ENCODE assay signal across 22 cellular contexts in the genomic region with DNA sequence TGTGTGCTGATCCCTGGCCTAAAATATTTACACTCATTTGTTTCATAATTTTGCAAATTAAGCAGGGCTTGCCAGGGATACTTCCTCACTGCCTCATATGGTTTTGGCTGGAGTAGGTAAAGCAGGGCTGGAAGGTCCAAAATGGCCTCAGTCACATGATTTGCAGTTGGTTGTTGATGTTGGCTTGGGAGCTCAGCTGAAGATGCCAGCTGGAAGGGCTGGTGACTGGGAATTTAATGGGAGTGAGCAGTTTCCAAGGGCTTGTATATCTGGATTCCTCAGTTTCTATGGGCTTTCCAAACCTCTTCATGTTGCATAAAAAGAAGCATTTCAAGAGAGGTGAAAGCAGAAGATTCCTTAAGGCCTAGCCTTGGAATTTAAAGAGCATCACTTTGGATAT.
DNase-seq lines count a peak whose midpoint lies in the region; ATAC-seq, FAIRE-seq and TF ChIP-seq lines count a peak whose summit lies in the region.
"Had no signal": no experiment of that assay in that cellular context is flagged by ENCODE, and none has a peak within 500 bp of the region (broad histone marks: within the 10 kb centered on the region; RNA-seq: fewer than 3 reads in every experiment).

No MANE protein-coding gene starts in this region.

- FAIRE-seq in K562 (lab: Jason Lieb, UNC), result no peak
- FAIRE-seq: HTR-8/SVneo had no signal

- H3K9me3 ChIP-seq in K562 (replicated peaks; ENCODE audit: control insufficient read depth, insufficient read depth, low read depth, low read length), result no peaks in the 10 kb centered on the region; the same call in 1 of the 2 replicates
- no peaks in the 10 kb centered on the region for H3K9me3 ChIP-seq in testis
- H3K9me3 ChIP-seq: HAP-1 had no signal

- no peak for TF ChIP-seq RAD21 in K562 (CRISPR knock-in tag; conservative IDR thresholded peaks at IDR 0.05 in 1 of 2, IDR thresholded peaks at IDR 0.05 in 1 of 2)

- TF ChIP-seq CTCF in K562 (IDR thresholded peaks at IDR 0.05 in 2 of 3, conservative IDR thresholded peaks at IDR 0.05 in 1 of 3; ENCODE audit: insufficient read depth in 2 of 3, low read depth in 1 of 3, low read length in 3 of 3) (no peak), testis (IDR thresholded peaks at IDR 0.05) (no peak)

- DNase-seq in SHP77 (lab: John Stamatoyannopoulos, UW) (peak; percentile 11 to 13), SHP77 treated with DMSO at 0.1 percent for 48 hours (lab: John Stamatoyannopoulos, UW) (no peak), NCI-H446 (lab: John Stamatoyannopoulos, UW) (peak; percentile 81 to 93), K562 (ENCODE audit: extremely low read depth in 1 of 4, low spot score in 3 of 4) (no peak), testis (peak; percentile 15), COLO668 (lab: John Stamatoyannopoulos, UW; ENCODE audit: unreplicated experiment) (no peak)
- DNase-seq in activated CD4-positive, alpha-beta T cell treated with anti-CD3 and anti-CD28 coated beads, Interleukin-2, amount 10 ng/mL, durations not matched to agents 7 days and 5 days, result no peak
- DNase-seq: CD8-positive, alpha-beta T cell; DND-41; IMR-90; Kasumi-1; NCI-H1092 treated with DMSO at 0.1 percent for 48 hours; NCI-H146; NCI-H2227 treated with DMSO at 0.1 percent for 48 hours; NCI-H524 treated with DMSO at 0.1 percent for 48 hours; SIG-M5; T-cell had no signal

- H3K27me3 Mint-ChIP-seq in activated CD4-positive, alpha-beta T cell treated with anti-CD3 and anti-CD28 coated beads, Interleukin-2, amount 10 ng/mL, durations not matched to agents 7 days and 5 days, result no peaks in the 10 kb centered on the region
- H3K27me3 Mint-ChIP-seq: T-cell had no signal

- no peak overlapping the region for H3K27ac ChIP-seq in K562 (ENCODE audit: extremely low read depth, low read depth, low read length)
- H3K27ac ChIP-seq in testis, result no peak overlapping the region
- H3K27ac ChIP-seq: BLaER1 treated with 17β-estradiol and CSF1 and Interleukin-3, amounts not matched to agents 10 nM and 100 nM had no signal

- H4K20me1 ChIP-seq in K562 (replicated peaks; ENCODE audit: control insufficient read depth, insufficient read depth, low read length), result no peaks in the 10 kb centered on the region
- H4K20me1 ChIP-seq: BLaER1 treated with 17β-estradiol and CSF1 and Interleukin-3, amounts not matched to agents 10 nM and 100 nM had no signal

- H3K9me3 Mint-ChIP-seq in activated CD4-positive, alpha-beta T cell treated with anti-CD3 and anti-CD28 coated beads, Interleukin-2, amount 10 ng/mL, durations not matched to agents 7 days and 5 days, result peaks cover 8% of the 10 kb centered on the region

- ATAC-seq in K562 (no peak), GM18498 (IDR thresholded peaks at IDR 0.05; ENCODE audit: unreplicated experiment) (no peak)
- ATAC-seq: CD8-positive, alpha-beta T cell; SK-N-SH treated with all-trans-retinoic acid at 6 μM for 48 hours; T-cell had no signal

- no peak overlapping the region for H2AFZ ChIP-seq in K562 (ENCODE audit: low read depth, low read length)

- intact Hi-C loops in K562 (cut with micrococcal nuclease) (no loop called here), testis (cut with DNase I; ENCODE audit: low total_unique reads) (no loop called here)

- H3K9ac ChIP-seq in K562 (ENCODE audit: insufficient read depth in 1 of 2, low read depth in 2 of 2, low read length in 2 of 2), result no peak overlapping the region
- H3K9ac ChIP-seq: BLaER1 treated with 17β-estradiol and CSF1 and Interleukin-3, amounts not matched to agents 10 nM and 100 nM had no signal

- no peaks in the 10 kb centered on the region for H3K4me1 ChIP-seq in K562 (replicated peaks in 1 of 2; ENCODE audit: control insufficient read depth in 2 of 2, insufficient read depth in 2 of 2, low read length in 2 of 2)
- H3K4me1 ChIP-seq in testis, result no peaks in the 10 kb centered on the region
- H3K4me1 ChIP-seq: BLaER1 treated with 17β-estradiol and CSF1 and Interleukin-3, amounts not matched to agents 10 nM and 100 nM; HAP-1 had no signal

- H3K27me3 ChIP-seq in K562 (ENCODE audit: control insufficient read depth in 2 of 2, insufficient read depth in 2 of 2, low read length in 2 of 2) (no peaks in the 10 kb centered on the region), testis (no peaks in the 10 kb centered on the region)
- H3K27me3 ChIP-seq: BLaER1 treated with 17β-estradiol and CSF1 and Interleukin-3, amounts not matched to agents 10 nM and 100 nM had no signal

- H3K27ac Mint-ChIP-seq in activated CD4-positive, alpha-beta T cell treated with anti-CD3 and anti-CD28 coated beads, Interleukin-2, amount 10 ng/mL, durations not matched to agents 7 days and 5 days, result no peak overlapping the region
- H3K27ac Mint-ChIP-seq: CD8-positive, alpha-beta T cell; T-cell had no signal

- H3K4me3 ChIP-seq in K562 (no peak overlapping the region), testis (no peak overlapping the region)
- H3K4me3 ChIP-seq: BLaER1 treated with 17β-estradiol and CSF1 and Interleukin-3, amounts not matched to agents 10 nM and 100 nM; HAP-1 had no signal

- H3K36me3 Mint-ChIP-seq in activated CD4-positive, alpha-beta T cell treated with anti-CD3 and anti-CD28 coated beads, Interleukin-2, amount 10 ng/mL, durations not matched to agents 7 days and 5 days (ENCODE audit: low read depth), result no peaks in the 10 kb centered on the region
- H3K36me3 Mint-ChIP-seq: CD8-positive, alpha-beta T cell; T-cell had no signal

- in situ Hi-C loops in K562 (cut with MboI), result no loop called here

- no peak overlapping the region for H3K4me3 Mint-ChIP-seq in activated CD4-positive, alpha-beta T cell treated with anti-CD3 and anti-CD28 coated beads, Interleukin-2, amount 10 ng/mL, durations not matched to agents 7 days and 5 days
- H3K4me3 Mint-ChIP-seq: CD8-positive, alpha-beta T cell; T-cell had no signal

- H3K9me1 ChIP-seq in K562 (ENCODE audit: control insufficient read depth, insufficient read depth, low read length), result no peaks in the 10 kb centered on the region

- H3K4me1 Mint-ChIP-seq in activated CD4-positive, alpha-beta T cell treated with anti-CD3 and anti-CD28 coated beads, Interleukin-2, amount 10 ng/mL, durations not matched to agents 7 days and 5 days, result no peaks in the 10 kb centered on the region
- H3K4me1 Mint-ChIP-seq: T-cell had no signal

- no peak overlapping the region for H3K4me2 ChIP-seq in K562 (ENCODE audit: insufficient read depth, low read length)
- H3K4me2 ChIP-seq: BLaER1 treated with 17β-estradiol and CSF1 and Interleukin-3, amounts not matched to agents 10 nM and 100 nM had no signal

- POLR2A ChIA-PET in K562 (lab: Yijun Ruan, JAX), result no interaction called here
- POLR2A ChIA-PET in activated CD4-positive, alpha-beta T cell treated with anti-CD3 and anti-CD28 coated beads, Interleukin-2, amount 10 ng/mL, durations not matched to agents 7 days and 5 days (lab: Charles Lee), result no interaction called here

- no peaks in the 10 kb centered on the region for H3K79me2 ChIP-seq in K562 (ENCODE audit: control insufficient read depth, insufficient read depth, low read length)

- no peak for TF ChIP-seq EP300 in K562 (IDR thresholded peaks at IDR 0.05; ENCODE audit: low read length)

- CTCF ChIA-PET in K562 (lab: Yijun Ruan, JAX; ENCODE audit: low intra/inter-chr PET ratio), result no interaction called here
- CTCF ChIA-PET in activated CD4-positive, alpha-beta T cell treated with anti-CD3 and anti-CD28 coated beads, Interleukin-2, amount 10 ng/mL, durations not matched to agents 7 days and 5 days (lab: Charles Lee), result no interaction called here

- H3K36me3 ChIP-seq in K562 (ENCODE audit: control insufficient read depth, insufficient read depth, low read length), result no peaks in the 10 kb centered on the region
- no peaks in the 10 kb centered on the region for H3K36me3 ChIP-seq in testis (ENCODE audit: low read depth, missing control alignments)
- H3K36me3 ChIP-seq: BLaER1 treated with 17β-estradiol and CSF1 and Interleukin-3, amounts not matched to agents 10 nM and 100 nM; HAP-1 had no signal

- TF ChIP-seq POLR2A in K562 (conservative IDR thresholded peaks at IDR 0.05) (no peak), testis (IDR thresholded peaks at IDR 0.05) (no peak)

- no TSS peak for BruUV-seq in K562 (replicated peaks; lab: Mats Ljungman, UMichigan)

TF ChIP-seq in K562, 482 proteins besides CTCF, POLR2A, EP300 and RAD21:
- no peak for TF ChIP-seq ZNF134 (CRISPR knock-in tag; conservative IDR thresholded peaks at IDR 0.05)
- TF ChIP-seq, protein P1, sequence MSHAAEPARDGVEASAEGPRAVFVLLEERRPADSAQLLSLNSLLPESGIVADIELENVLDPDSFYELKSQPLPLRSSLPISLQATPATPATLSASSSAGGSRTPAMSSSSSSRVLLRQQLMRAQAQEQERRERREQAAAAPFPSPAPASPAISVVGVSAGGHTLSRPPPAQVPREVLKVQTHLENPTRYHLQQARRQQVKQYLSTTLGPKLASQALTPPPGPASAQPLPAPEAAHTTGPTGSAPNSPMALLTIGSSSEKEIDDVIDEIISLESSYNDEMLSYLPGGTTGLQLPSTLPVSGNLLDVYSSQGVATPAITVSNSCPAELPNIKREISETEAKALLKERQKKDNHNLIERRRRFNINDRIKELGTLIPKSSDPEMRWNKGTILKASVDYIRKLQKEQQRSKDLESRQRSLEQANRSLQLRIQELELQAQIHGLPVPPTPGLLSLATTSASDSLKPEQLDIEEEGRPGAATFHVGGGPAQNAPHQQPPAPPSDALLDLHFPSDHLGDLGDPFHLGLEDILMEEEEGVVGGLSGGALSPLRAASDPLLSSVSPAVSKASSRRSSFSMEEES (CRISPR knock-in tag; IDR thresholded peaks at IDR 0.05), result peak; percentile 34
- TF ChIP-seq, protein P2, sequence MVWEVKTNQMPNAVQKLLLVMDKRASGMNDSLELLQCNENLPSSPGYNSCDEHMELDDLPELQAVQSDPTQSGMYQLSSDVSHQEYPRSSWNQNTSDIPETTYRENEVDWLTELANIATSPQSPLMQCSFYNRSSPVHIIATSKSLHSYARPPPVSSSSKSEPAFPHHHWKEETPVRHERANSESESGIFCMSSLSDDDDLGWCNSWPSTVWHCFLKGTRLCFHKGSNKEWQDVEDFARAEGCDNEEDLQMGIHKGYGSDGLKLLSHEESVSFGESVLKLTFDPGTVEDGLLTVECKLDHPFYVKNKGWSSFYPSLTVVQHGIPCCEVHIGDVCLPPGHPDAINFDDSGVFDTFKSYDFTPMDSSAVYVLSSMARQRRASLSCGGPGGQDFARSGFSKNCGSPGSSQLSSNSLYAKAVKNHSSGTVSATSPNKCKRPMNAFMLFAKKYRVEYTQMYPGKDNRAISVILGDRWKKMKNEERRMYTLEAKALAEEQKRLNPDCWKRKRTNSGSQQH (CRISPR knock-in tag; IDR thresholded peaks at IDR 0.05), result no peak

Comparison
In these comparisons a context has a peak if more than half of its experiments do, and no peak if none do; other contexts are left out.
1. DNase-seq: peak in SHP77 (2 of 2), NCI-H446 (2 of 2) and testis (single experiment); none in SHP77 treated with DMSO at 0.1 percent for 48 hours (single experiment), K562 (0 of 4), COLO668 (single experiment) and activated CD4-positive, alpha-beta T cell treated with anti-CD3 and anti-CD28 coated beads, Interleukin-2, amount 10 ng/mL, durations not matched to agents 7 days and 5 days (single experiment).